In genomic region chr5:73640861-73641320, GRCh38 we compare ENCODE assay signal across 2 cellular contexts.
TF ChIP-seq lines count a peak whose summit lies in the region.

No MANE protein-coding gene starts in this region.

TF ChIP-seq in A549, 52 proteins besides CTCF, POLR2A, EP300 and RAD21:
- TF ChIP-seq PHF8 (IDR thresholded peaks at IDR 0.05; ENCODE audit: borderline replicate concordance, low read depth) (no peak), USF2 (IDR thresholded peaks at IDR 0.05) (no peak), ATOH8 (CRISPR knock-in tag; IDR thresholded peaks at IDR 0.05; ENCODE audit: low read depth) (no peak), SREBF2 (IDR thresholded peaks at IDR 0.05) (no peak), HOXB5 (CRISPR knock-in tag; IDR thresholded peaks at IDR 0.05) (no peak), ELK1 (IDR thresholded peaks at IDR 0.05; ENCODE audit: low read depth, low read length) (no peak), MYC (IDR thresholded peaks at IDR 0.05; ENCODE audit: borderline replicate concordance, low read length) (no peak), MAX (IDR thresholded peaks at IDR 0.05) (no peak), HMGXB4 (CRISPR knock-in tag; IDR thresholded peaks at IDR 0.05; ENCODE audit: borderline replicate concordance) (no peak), RCOR1 (IDR thresholded peaks at IDR 0.05; ENCODE audit: low read depth, low read length) (no peak), CHD2 (IDR thresholded peaks at IDR 0.05; ENCODE audit: low read length, partially characterized antibody) (no peak), EHF (CRISPR knock-in tag; IDR thresholded peaks at IDR 0.05) (no peak), KDM5A (IDR thresholded peaks at IDR 0.05) (no peak), KDM1A (IDR thresholded peaks at IDR 0.05; ENCODE audit: low read depth) (no peak), FOXS1 (CRISPR knock-in tag; IDR thresholded peaks at IDR 0.05) (no peak), CBX2 (IDR thresholded peaks at IDR 0.05; ENCODE audit: borderline replicate concordance, low read depth) (no peak), E2F6 (IDR thresholded peaks at IDR 0.05; ENCODE audit: borderline replicate concordance, low read depth) (no peak), JUNB (IDR thresholded peaks at IDR 0.05) (no peak), TFCP2L1 (CRISPR knock-in tag; IDR thresholded peaks at IDR 0.05) (no peak)
TF ChIP-seq in A549: peak in this region for 0.

TF ChIP-seq in IMR-90, 13 proteins besides CTCF, POLR2A, EP300 and RAD21 (continued from another document):
- TF ChIP-seq RCOR1 (IDR thresholded peaks at IDR 0.05; ENCODE audit: insufficient replicate concordance, low read length) (no peak), CHD1 (IDR thresholded peaks at IDR 0.05; ENCODE audit: low read depth, low read length) (no peak), ELK1 (IDR thresholded peaks at IDR 0.05; ENCODE audit: borderline replicate concordance, low read depth, low read length) (no peak), FOS (IDR thresholded peaks at IDR 0.05; ENCODE audit: low read depth, low read length) (no peak)
